Comparison of ENCODE assay signal across 23 cellular contexts in genomic region chr16:27468941-27469531, GRCh38.
"Had no signal": no experiment of that assay in that cellular context is flagged by ENCODE, and none has a peak within 500 bp of the region (broad histone marks: within the 10 kb centered on the region; RNA-seq: fewer than 3 reads in every experiment).

No MANE protein-coding gene starts in this region.

- H2AFZ ChIP-seq: hepatocyte had no signal

- H3K79me2 ChIP-seq: hepatocyte had no signal

- H3K4me3 ChIP-seq: body of pancreas, colonic mucosa, hepatocyte, pancreas, psoas muscle, right atrium auricular region, upper lobe of right lung had no signal

- H3K4me3 Mint-ChIP-seq: activated CD4-positive, alpha-beta T cell treated with anti-CD3 and anti-CD28 coated beads for 36 hours; activated naive CD8-positive, alpha-beta T cell; nephron; stimulated activated naive CD8-positive, alpha-beta T cell treated with anti-CD3 and anti-CD28 coated beads, Interleukin-15, Interleukin-2, amounts not matched to agents 100 ng/mL and 50 ng/mL, for 24 hours; T-helper 2 cell treated with Interferon-gamma antibody and Interleukin-4, amounts not matched to agents 5 μg/mL and 100 μg/mL, for 36 hours had no signal

- H3K9me3 Mint-ChIP-seq: nephron; stimulated activated naive CD8-positive, alpha-beta T cell treated with anti-CD3 and anti-CD28 coated beads, Interleukin-15, Interleukin-2, amounts not matched to agents 100 ng/mL and 50 ng/mL, for 24 hours; T-helper 2 cell treated with Interferon-gamma antibody and Interleukin-4, amounts not matched to agents 5 μg/mL and 100 μg/mL, for 36 hours had no signal

- H3K27ac ChIP-seq: body of pancreas, colonic mucosa, hepatocyte, pancreas, psoas muscle, right atrium auricular region, upper lobe of right lung had no signal

- H3K27me3 Mint-ChIP-seq: activated CD4-positive, alpha-beta T cell treated with anti-CD3 and anti-CD28 coated beads for 36 hours; activated naive CD8-positive, alpha-beta T cell; stimulated activated naive CD8-positive, alpha-beta T cell treated with anti-CD3 and anti-CD28 coated beads, Interleukin-15, Interleukin-2, amounts not matched to agents 100 ng/mL and 50 ng/mL, for 24 hours had no signal

- H3K27me3 ChIP-seq: body of pancreas, colonic mucosa, hepatocyte, pancreas, right atrium auricular region, upper lobe of right lung had no signal

- H3K27ac Mint-ChIP-seq: activated CD4-positive, alpha-beta T cell treated with anti-CD3 and anti-CD28 coated beads for 36 hours; activated naive CD8-positive, alpha-beta T cell; nephron; stimulated activated naive CD8-positive, alpha-beta T cell treated with anti-CD3 and anti-CD28 coated beads, Interleukin-15, Interleukin-2, amounts not matched to agents 100 ng/mL and 50 ng/mL, for 24 hours; T-helper 2 cell treated with Interferon-gamma antibody and Interleukin-4, amounts not matched to agents 5 μg/mL and 100 μg/mL, for 36 hours had no signal

- DNase-seq: activated CD4-positive, alpha-beta T cell treated with anti-CD3 and anti-CD28 coated beads for 36 hours; activated CD4-positive, CD25-positive, alpha-beta regulatory T cell; activated CD8-positive, alpha-beta memory T cell treated with anti-CD3 and anti-CD28 coated beads for 24 hours; activated effector memory CD4-positive, alpha-beta T cell treated with Interleukin-2 at 50 U/mL for 16 hours; activated naive CD4-positive, alpha-beta T cell treated with Interleukin-2 at 50 U/mL for 16 hours; body of pancreas; colonic mucosa; effector CD8-positive, alpha-beta T cell; islet precursor cell; left ventricle myocardium superior; midbrain; psoas muscle; stimulated activated CD4-positive, alpha-beta T cell treated with anti-CD3 and anti-CD28 coated beads, Interleukin-2, amount 100 ng/mL, for 48 hours; substantia nigra; T-helper 1 cell; upper lobe of right lung had no signal

- H3K4me2 ChIP-seq: hepatocyte had no signal

- H3K4me1 ChIP-seq: body of pancreas, colonic mucosa, pancreas, right atrium auricular region, upper lobe of right lung had no signal

- ATAC-seq: activated CD4-positive, alpha-beta T cell treated with anti-CD3 and anti-CD28 coated beads for 36 hours; body of pancreas; left ventricle myocardium superior; pancreas; psoas muscle; upper lobe of right lung had no signal

- H3K9me3 ChIP-seq: body of pancreas, colonic mucosa, pancreas, psoas muscle, right atrium auricular region, upper lobe of right lung had no signal

- H3K4me1 Mint-ChIP-seq: nephron had no signal
